Comparison of ENCODE assay signal across 24 cellular contexts in the genomic region with DNA sequence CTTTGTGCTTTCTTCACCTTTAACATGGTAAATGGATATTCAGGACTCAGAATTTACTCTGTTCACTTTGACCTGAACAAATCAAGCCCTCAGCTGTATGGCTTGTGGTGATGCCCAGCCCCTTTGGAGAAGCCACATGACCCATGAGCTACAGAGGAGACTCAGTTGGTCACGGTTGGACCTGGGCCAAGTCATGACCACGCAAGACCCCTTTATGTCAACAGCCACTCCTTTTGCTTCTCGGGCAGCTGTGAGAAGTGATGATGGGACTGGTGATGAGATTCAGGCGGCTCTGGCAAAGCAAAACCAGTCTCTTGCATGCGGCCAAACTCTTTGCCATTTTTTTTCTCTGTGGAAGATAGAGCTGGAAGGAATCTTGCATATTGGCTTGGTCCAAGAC.
"Had no signal": no experiment of that assay in that cellular context is flagged by ENCODE, and none has a peak within 500 bp of the region (broad histone marks: within the 10 kb centered on the region; RNA-seq: fewer than 3 reads in every experiment).

No MANE protein-coding gene starts in this region.

- DNase-seq: colonic mucosa; cortex of kidney; dermis blood vessel endothelial cell; dorsolateral prefrontal cortex; effector CD4-positive, alpha-beta T cell; effector CD8-positive, alpha-beta T cell; effector memory CD4-positive, alpha-beta T cell; effector memory CD8-positive, alpha-beta T cell; endodermal cell; erythroblast; esophagus squamous epithelium; foreskin fibroblast; foreskin keratinocyte; foreskin melanocyte; gastrocnemius medialis; glutamatergic neuron; head of caudate nucleus; heart left ventricle; heart right ventricle had no signal

- H3K9me3 ChIP-seq: colonic mucosa, esophagus squamous epithelium, gastrocnemius medialis, gastroesophageal sphincter, heart left ventricle, heart right ventricle had no signal

- H3K4me1 Mint-ChIP-seq: endodermal cell had no signal

- H3K27me3 ChIP-seq: colonic mucosa, foreskin keratinocyte, gastrocnemius medialis had no signal

- H3K4me3 ChIP-seq: colonic mucosa, coronary artery, dorsolateral prefrontal cortex, esophagus squamous epithelium, gastrocnemius medialis, gastroesophageal sphincter, heart left ventricle, heart right ventricle had no signal

- H3K4me1 ChIP-seq: colonic mucosa, esophagus squamous epithelium, foreskin keratinocyte, gastrocnemius medialis, gastroesophageal sphincter, heart left ventricle, heart right ventricle had no signal

- H3K27ac ChIP-seq: colonic mucosa, coronary artery, dorsolateral prefrontal cortex, epithelial cell of prostate, esophagus squamous epithelium, foreskin keratinocyte, gastrocnemius medialis, gastroesophageal sphincter, heart left ventricle, heart right ventricle had no signal

- H3K4me3 Mint-ChIP-seq: dendritic cell treated with granulocyte-macrophage colony-stimulating factor and Interleukin-4, amounts not matched to agents 40 ng/mL and 50 ng/mL, for 4 days; effector memory CD8-positive, alpha-beta T cell; endodermal cell had no signal

- ATAC-seq: effector memory CD8-positive, alpha-beta T cell; esophagus mucosa; foreskin keratinocyte; gastrocnemius medialis; gastroesophageal sphincter; heart left ventricle; heart right ventricle had no signal

- H3K36me3 ChIP-seq: colonic mucosa, esophagus squamous epithelium, gastrocnemius medialis, gastroesophageal sphincter, heart left ventricle, heart right ventricle had no signal

- H3K9me3 Mint-ChIP-seq: dendritic cell treated with granulocyte-macrophage colony-stimulating factor and Interleukin-4, amounts not matched to agents 40 ng/mL and 50 ng/mL, for 4 days; effector memory CD8-positive, alpha-beta T cell; endodermal cell had no signal

- H3K27ac Mint-ChIP-seq: dendritic cell treated with granulocyte-macrophage colony-stimulating factor and Interleukin-4, amounts not matched to agents 40 ng/mL and 50 ng/mL, for 4 days; effector memory CD8-positive, alpha-beta T cell; endodermal cell had no signal
